In genomic region chr3:48548731-48549705, GRCh38 we compare ENCODE assay signal across 1 cellular context.
TF ChIP-seq lines count a peak whose summit lies in the region.

No MANE protein-coding gene starts in this region.

TF ChIP-seq in HepG2, 621 proteins besides CTCF, POLR2A, EP300 and RAD21 (continued from another document):
- TF ChIP-seq ZNF737 (CRISPR knock-in tag; IDR thresholded peaks at IDR 0.05; ENCODE audit: borderline replicate concordance) (no peak), ZSCAN31 (CRISPR knock-in tag; IDR thresholded peaks at IDR 0.05; ENCODE audit: low read depth) (no peak), ZNF496 (CRISPR knock-in tag; IDR thresholded peaks at IDR 0.05; ENCODE audit: insufficient replicate concordance) (no peak), ZNF772 (CRISPR knock-in tag; IDR thresholded peaks at IDR 0.05) (no peak), ZMYM4 (CRISPR knock-in tag; IDR thresholded peaks at IDR 0.05) (0 out of 2 replicates have a peak, but pooled peaks have one; percentile 26), PATZ1 (CRISPR knock-in tag; IDR thresholded peaks at IDR 0.05) (0 out of 2 replicates have a peak, but pooled peaks have one; percentile 36), ZNF672 (CRISPR knock-in tag; IDR thresholded peaks at IDR 0.05) (no peak), ZNF431 (CRISPR knock-in tag; IDR thresholded peaks at IDR 0.05; ENCODE audit: borderline replicate concordance, low read depth) (no peak), ZNF44 (CRISPR knock-in tag; IDR thresholded peaks at IDR 0.05) (0 out of 2 replicates have a peak, but pooled peaks have one; percentile 27), ETV5 (CRISPR knock-in tag; IDR thresholded peaks at IDR 0.05; ENCODE audit: borderline replicate concordance) (no peak), MEF2D (CRISPR knock-in tag; IDR thresholded peaks at IDR 0.05) (no peak), XRCC5 (optimal IDR thresholded peaks at IDR 0.05; ENCODE audit: low read length) (peak; percentile 48), PAF1 (CRISPR knock-in tag; IDR thresholded peaks at IDR 0.05) (no peak), HNF1B (CRISPR knock-in tag; IDR thresholded peaks at IDR 0.05) (peak; percentile 8; the same call in 1 of the 2 replicates)
- TF ChIP-seq, protein P1, sequence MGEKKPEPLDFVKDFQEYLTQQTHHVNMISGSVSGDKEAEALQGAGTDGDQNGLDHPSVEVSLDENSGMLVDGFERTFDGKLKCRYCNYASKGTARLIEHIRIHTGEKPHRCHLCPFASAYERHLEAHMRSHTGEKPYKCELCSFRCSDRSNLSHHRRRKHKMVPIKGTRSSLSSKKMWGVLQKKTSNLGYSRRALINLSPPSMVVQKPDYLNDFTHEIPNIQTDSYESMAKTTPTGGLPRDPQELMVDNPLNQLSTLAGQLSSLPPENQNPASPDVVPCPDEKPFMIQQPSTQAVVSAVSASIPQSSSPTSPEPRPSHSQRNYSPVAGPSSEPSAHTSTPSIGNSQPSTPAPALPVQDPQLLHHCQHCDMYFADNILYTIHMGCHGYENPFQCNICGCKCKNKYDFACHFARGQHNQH (CRISPR knock-in tag; IDR thresholded peaks at IDR 0.05) = 0 out of 2 replicates have a peak, but pooled peaks have one; percentile 30
